In genomic region chr7:94933256-94933990, GRCh38 we compare ENCODE assay signal across 16 cellular contexts. TPM values are rescaled to one million over a fixed set of nuclear protein-coding genes. Genes with fewer than 3 reads are reported as not detected.
"Had no signal": no experiment of that assay in that cellular context is flagged by ENCODE, and none has a peak within 500 bp of the region (broad histone marks: within the 10 kb centered on the region; RNA-seq: fewer than 3 reads in every experiment).

No MANE protein-coding gene starts in this region.

- H3K27ac Mint-ChIP-seq: activated naive CD8-positive, alpha-beta T cell treated with anti-CD3 and anti-CD28 coated beads for 36 hours; activated T-helper 17 cell treated with anti-CD3 and anti-CD28 coated beads, Interleukin-2, amount 50 U/mL, for 72 hours; effector memory CD8-positive, alpha-beta T cell; stimulated activated naive CD8-positive, alpha-beta T cell treated with anti-CD3 and anti-CD28 coated beads, Interleukin-15, Interleukin-2, amounts not matched to agents 100 ng/mL and 50 ng/mL, for 24 hours; T-helper 17 cell had no signal

- H3K27me3 Mint-ChIP-seq: effector memory CD8-positive, alpha-beta T cell; stimulated activated naive CD8-positive, alpha-beta T cell treated with anti-CD3 and anti-CD28 coated beads, Interleukin-15, Interleukin-2, amounts not matched to agents 100 ng/mL and 50 ng/mL, for 24 hours had no signal

- H3K27me3 ChIP-seq: suprapubic skin, transverse colon, vagina had no signal

- H3K9me3 Mint-ChIP-seq: activated naive CD8-positive, alpha-beta T cell treated with anti-CD3 and anti-CD28 coated beads for 36 hours; activated T-helper 17 cell treated with anti-CD3 and anti-CD28 coated beads, Interleukin-2, amount 50 U/mL, for 72 hours; nephron; stimulated activated naive CD8-positive, alpha-beta T cell treated with anti-CD3 and anti-CD28 coated beads, Interleukin-15, Interleukin-2, amounts not matched to agents 100 ng/mL and 50 ng/mL, for 24 hours had no signal

- ATAC-seq: activated T-helper 17 cell treated with anti-CD3 and anti-CD28 coated beads, Interleukin-2, amount 50 U/mL, for 72 hours; effector memory CD8-positive, alpha-beta T cell; T-helper 17 cell had no signal

- H3K4me3 Mint-ChIP-seq: activated naive CD8-positive, alpha-beta T cell treated with anti-CD3 and anti-CD28 coated beads for 36 hours; activated T-helper 17 cell treated with anti-CD3 and anti-CD28 coated beads, Interleukin-2, amount 50 U/mL, for 72 hours; effector memory CD8-positive, alpha-beta T cell; nephron; stimulated activated naive CD8-positive, alpha-beta T cell treated with anti-CD3 and anti-CD28 coated beads, Interleukin-15, Interleukin-2, amounts not matched to agents 100 ng/mL and 50 ng/mL, for 24 hours; T-helper 17 cell had no signal

- H3K4me3 ChIP-seq: suprapubic skin, transverse colon, vagina had no signal

- H3K36me3 Mint-ChIP-seq: activated naive CD8-positive, alpha-beta T cell treated with anti-CD3 and anti-CD28 coated beads for 36 hours had no signal

- DNase-seq: activated CD4-positive, alpha-beta T cell treated with anti-CD3 and anti-CD28 coated beads, Interleukin-2, amount 50 U/mL, for 48 hours; activated naive CD4-positive, alpha-beta T cell; activated naive CD8-positive, alpha-beta T cell treated with anti-CD3 and anti-CD28 coated beads for 36 hours; amniotic stem cell; effector memory CD8-positive, alpha-beta T cell; foreskin melanocyte; mesenchymal stem cell; posterior cingulate gyrus; T-helper 17 cell; transverse colon; WERI-Rb-1 had no signal

- H3K27ac ChIP-seq: suprapubic skin, transverse colon, vagina, WERI-Rb-1 had no signal

- H3K4me1 ChIP-seq: suprapubic skin, vagina had no signal

- H3K9me3 ChIP-seq: suprapubic skin, transverse colon, vagina had no signal

- H3K4me1 Mint-ChIP-seq: activated naive CD8-positive, alpha-beta T cell treated with anti-CD3 and anti-CD28 coated beads for 36 hours; activated T-helper 17 cell treated with anti-CD3 and anti-CD28 coated beads, Interleukin-2, amount 50 U/mL, for 72 hours; T-helper 17 cell had no signal

- H3K36me3 ChIP-seq: suprapubic skin, transverse colon, vagina, WERI-Rb-1 had no signal

RNA-seq across cellular contexts. Expression of gene PPP1R9A, which starts 26.0 kb away (rescaled TPM):
- total RNA-seq: activated T-helper 17 cell treated with anti-CD3 and anti-CD28 coated beads, Interleukin-2, amount 50 U/mL, for 72 hours had no signal
